Comparison of ENCODE assay signal across 8 cellular contexts in the genomic region with DNA sequence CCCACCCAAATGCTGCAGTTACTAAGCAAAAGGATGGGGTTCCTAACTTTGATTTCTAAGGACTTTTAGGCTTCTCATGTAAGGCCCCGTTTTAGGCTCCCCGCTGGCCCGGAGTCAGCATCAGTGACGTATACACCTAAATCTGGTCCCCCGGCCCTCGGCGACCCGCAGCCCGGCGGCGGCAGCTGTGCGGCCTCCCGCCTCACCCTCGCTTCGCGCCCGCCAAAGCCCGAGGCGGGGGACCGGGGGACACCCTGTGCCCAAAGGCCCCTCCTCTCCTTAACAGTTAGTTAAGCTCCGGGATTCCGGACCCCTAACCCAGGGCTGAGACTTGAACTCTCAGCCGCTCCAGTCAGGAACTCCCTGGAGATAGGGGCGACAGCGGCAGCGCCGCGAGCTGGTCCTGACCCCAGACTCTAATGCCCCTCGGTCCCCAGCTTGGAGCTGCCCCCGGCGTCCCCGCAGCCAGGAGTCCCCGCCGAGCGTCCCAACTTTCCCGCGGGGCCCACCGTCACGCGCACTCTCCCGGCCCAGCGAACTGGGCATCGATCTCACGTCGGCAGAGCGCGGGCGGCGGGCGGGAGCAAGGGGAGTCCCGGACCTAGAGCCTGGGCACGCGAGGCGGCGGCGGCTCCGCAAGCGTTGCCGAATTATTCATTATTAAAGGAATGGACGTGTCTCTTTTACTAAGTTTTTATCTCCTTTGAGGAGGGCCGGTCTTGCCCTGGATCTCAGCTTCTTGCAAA. TPM values are rescaled to one million over a fixed set of nuclear protein-coding genes. Genes with fewer than 3 reads are reported as not detected.
DNase-seq lines count a peak whose midpoint lies in the region; ATAC-seq and TF ChIP-seq lines count a peak whose summit lies in the region.

No MANE protein-coding gene starts in this region.

- H3K4me3 ChIP-seq in ACC112 (ENCODE audit: low read depth, low read length): peak overlapping the region; percentile 85
- H3K4me3 ChIP-seq in heart right ventricle: peak overlapping the region; percentile 62 to 97 (median 86)
- peak overlapping the region; percentile 78 for H3K4me3 ChIP-seq in rectal smooth muscle tissue (ENCODE audit: low read length)

- no peak for TF ChIP-seq CTCF in heart right ventricle (IDR thresholded peaks at IDR 0.05)

- no peaks in the 10 kb centered on the region for H3K4me1 ChIP-seq in ACC112 (ENCODE audit: control insufficient read depth, insufficient read depth, low read length, unreplicated experiment)
- H3K4me1 ChIP-seq in heart right ventricle: peaks cover 6 to 56% (median 51%) of the 10 kb centered on the region in 9 donors
- no peaks in the 10 kb centered on the region for H3K4me1 ChIP-seq in rectal smooth muscle tissue (ENCODE audit: control insufficient read depth, insufficient read depth, low read length)

- H3K27me3 ChIP-seq in ACC112 (ENCODE audit: insufficient read depth, low read length): peaks cover 87% of the 10 kb centered on the region
- H3K27me3 ChIP-seq in heart right ventricle: peaks cover 0 to 76% (median 0%) of the 10 kb centered on the region in 7 donors
- H3K27me3 ChIP-seq in rectal smooth muscle tissue (ENCODE audit: control insufficient read depth, insufficient read depth, low read length): no peaks in the 10 kb centered on the region

- H3K9ac ChIP-seq in rectal smooth muscle tissue (ENCODE audit: low read length): peak overlapping the region; percentile 43

- no peak overlapping the region for H2AFZ ChIP-seq in ACC112 (ENCODE audit: low read length, unreplicated experiment)

- ATAC-seq in heart right ventricle: no peak
- ATAC-seq in HG02798 (IDR thresholded peaks at IDR 0.05; ENCODE audit: poor library complexity, unreplicated experiment): no peak
- no peak for ATAC-seq in GM21717 (IDR thresholded peaks at IDR 0.05; ENCODE audit: unreplicated experiment)

- no peaks in the 10 kb centered on the region for H3K79me2 ChIP-seq in ACC112 (ENCODE audit: control insufficient read depth, insufficient read depth, low read length, unreplicated experiment)

- intact Hi-C loops in heart right ventricle (cut with DNase I): loop anchor here in 7 of 10 donors (5.0 to 10.0 kb wide), 9 partner anchors 66 to 581 kb away; no protein-coding TSS in a partner anchor

- peak; percentile 2 for DNase-seq in LHCN-M2 (ENCODE audit: low read depth)
- DNase-seq in activated gamma-delta T cell treated with Interleukin-2 at 50 U/mL for 16 hours: peak; percentile 24
- DNase-seq in heart right ventricle: peak; percentile 22 to 42
- DNase-seq in kidney tubule cell (ENCODE audit: low spot score): no peak

- H3K27ac ChIP-seq in ACC112 (ENCODE audit: low read depth, low read length): no peak overlapping the region
- peak overlapping the region; percentile 31 to 98 (median 91) for H3K27ac ChIP-seq in heart right ventricle
- peak overlapping the region; percentile 61 for H3K27ac ChIP-seq in rectal smooth muscle tissue (ENCODE audit: low read depth, low read length)

- H3K36me3 ChIP-seq in ACC112 (ENCODE audit: insufficient read depth, low read length) (no peaks in the 10 kb centered on the region), heart right ventricle (no peaks in the 10 kb centered on the region), rectal smooth muscle tissue (ENCODE audit: control insufficient read depth, insufficient read depth, low read length) (no peaks in the 10 kb centered on the region)

- no peaks in the 10 kb centered on the region for H3K9me3 ChIP-seq in heart right ventricle

- 0 to 1% methylated on average over 61 of the region's 61 CpGs for WGBS in heart right ventricle, 2 donors

RNA-seq across cellular contexts. Expression of gene NR3C2, which starts 1.5 kb away (rescaled TPM):
- 0.45 and 2.1 TPM in 2 replicates for total RNA-seq in LHCN-M2 (2014; rRNA removed)
- 1.6 TPM for polyA plus RNA-seq in LHCN-M2 (2012)
- 10 to 100 TPM; 15.4 to 28.6 (median 23.7) TPM for total RNA-seq in heart right ventricle
- 1 to 10 TPM; 2.2 to 4.2 TPM for polyA plus RNA-seq in heart right ventricle
